18 cellular contexts compared by ENCODE assay signal in the genomic region with DNA sequence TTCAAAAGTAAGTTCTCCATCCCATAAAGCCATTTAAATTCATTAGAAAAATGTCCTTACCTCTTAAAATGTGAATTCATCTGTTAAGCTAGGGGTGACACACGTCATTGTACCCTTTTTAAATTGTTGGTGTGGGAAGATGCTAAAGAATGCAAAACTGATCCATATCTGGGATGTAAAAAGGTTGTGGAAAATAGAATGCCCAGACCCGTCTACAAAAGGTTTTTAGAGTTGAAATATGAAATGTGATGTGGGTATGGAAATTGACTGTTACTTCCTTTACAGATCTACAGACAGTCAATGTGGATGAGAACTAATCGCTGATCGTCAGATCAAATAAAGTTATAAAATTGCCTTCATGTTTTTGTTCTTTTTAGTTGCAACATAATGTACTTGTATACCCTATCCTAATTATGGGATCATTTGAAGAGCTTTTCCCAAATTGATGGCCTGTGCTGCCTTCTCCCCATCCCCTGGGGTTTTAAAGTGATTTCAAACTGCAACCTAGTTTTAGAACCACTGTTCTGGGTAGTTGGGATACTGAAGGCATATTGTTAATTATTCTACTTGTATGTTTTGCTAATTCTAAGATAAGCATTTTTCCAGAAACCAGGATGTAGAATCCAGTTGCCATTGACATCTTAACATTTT. TPM values are rescaled to one million over a fixed set of nuclear protein-coding genes. Genes with fewer than 3 reads are reported as not detected.
DNase-seq lines count a peak whose midpoint lies in the region; ATAC-seq and TF ChIP-seq lines count a peak whose summit lies in the region.
"Had no signal": no experiment of that assay in that cellular context is flagged by ENCODE, and none has a peak within 500 bp of the region (broad histone marks: within the 10 kb centered on the region; RNA-seq: fewer than 3 reads in every experiment).

No MANE protein-coding gene starts in this region.

- peaks cover 45% of the 10 kb centered on the region for H4K20me1 ChIP-seq in SK-N-SH (ENCODE audit: insufficient read depth)

- H3K4me3 Mint-ChIP-seq in activated T-helper 1 cell treated with anti-CD3 and anti-CD28 coated beads, Interleukin-12 subunit alpha, Interleukin-12 subunit beta, Interleukin-2, Interleukin-4 antibody, amounts not matched to agents 30 ng/mL and 10 ng/mL and 1 ng/mL, durations not matched to agents 14 hours and 24 hours and 36 hours = peak overlapping the region; percentile 100
- no peak overlapping the region for H3K4me3 Mint-ChIP-seq in naive thymus-derived CD4-positive, alpha-beta T cell

- H3K36me3 ChIP-seq in SK-N-SH (replicated peaks in 1 of 2; ENCODE audit: control insufficient read depth in 1 of 2, insufficient read depth in 2 of 2, low read length in 1 of 2) = peaks cover 61 to 68% of the 10 kb centered on the region in 2 experiments
- peaks cover 23 to 56% (median 28%) of the 10 kb centered on the region in 3 experiments for H3K36me3 ChIP-seq in naive thymus-derived CD4-positive, alpha-beta T cell (ENCODE audit: control insufficient read depth in 2 of 3, insufficient read depth in 3 of 3, low read length in 3 of 3)

- H3K9me3 ChIP-seq in SK-N-SH = no peaks in the 10 kb centered on the region
- no peaks in the 10 kb centered on the region for H3K9me3 ChIP-seq in naive thymus-derived CD4-positive, alpha-beta T cell (ENCODE audit: control insufficient read depth in 2 of 3, low read length in 3 of 3)
- H3K9me3 ChIP-seq: tibial nerve had no signal

- H3F3A ChIP-seq in SK-N-SH (replicated peaks; ENCODE audit: insufficient read depth) = peaks cover 63% of the 10 kb centered on the region

- TF ChIP-seq EP300 in SK-N-SH (IDR thresholded peaks at IDR 0.05; ENCODE audit: borderline replicate concordance in 1 of 2, low read depth in 1 of 2, low read length in 1 of 2) = no peak

- H3K4me2 ChIP-seq in SK-N-SH = peak overlapping the region; percentile 84; the same call in 1 of the 2 replicates

- DNase-seq in SK-N-SH = no peak
- DNase-seq in DMS114 treated with DMSO at 0.1 percent for 48 hours (lab: John Stamatoyannopoulos, UW; ENCODE audit: unreplicated experiment) = peak; percentile 33
- DNase-seq in activated T-helper 1 cell treated with anti-CD3 and anti-CD28 coated beads, Interleukin-12 subunit alpha, Interleukin-12 subunit beta, Interleukin-2, Interleukin-4 antibody, amounts not matched to agents 30 ng/mL and 10 ng/mL and 1 ng/mL, durations not matched to agents 14 hours and 24 hours and 36 hours (ENCODE audit: low spot score) = no peak
- DNase-seq in naive thymus-derived CD4-positive, alpha-beta T cell = no peak
- DNase-seq in central memory CD4-positive, alpha-beta T cell = no peak
- DNase-seq in substantia nigra (lab: John Stamatoyannopoulos, UW) = no peak
- DNase-seq in GM19238 (ENCODE audit: insufficient read length, low spot score) = no peak
- DNase-seq: activated CD4-positive, CD25-positive, alpha-beta regulatory T cell; anterior cingulate cortex; GOT3; NCI-H1417 treated with DMSO at 0.1 percent for 48 hours; NCI-H82; stimulated activated CD4-positive, alpha-beta T cell treated with anti-CD3 and anti-CD28 coated beads, Interleukin-4, amount 100 ng/mL, for 24 hours; stimulated activated CD8-positive, alpha-beta memory T cell treated with anti-CD3 and anti-CD28 coated beads, Interleukin-4, amount 100 ng/mL, for 48 hours had no signal

- no peak for ATAC-seq in SK-N-SH treated with all-trans-retinoic acid at 6 μM for 48 hours
- ATAC-seq in naive thymus-derived CD4-positive, alpha-beta T cell = no peak

- H2AFZ ChIP-seq in SK-N-SH (ENCODE audit: low read depth) = no peak overlapping the region
- H2AFZ ChIP-seq: parathyroid adenoma had no signal

- WGBS in SK-N-SH (ENCODE audit: low lambda C conversion rate) = 75% methylated on average over 4 of the region's 4 CpGs

- peaks cover 35% of the 10 kb centered on the region for H3K79me2 ChIP-seq in SK-N-SH (ENCODE audit: insufficient read depth)
- H3K79me2 ChIP-seq: parathyroid adenoma had no signal

- peaks cover 64% of the 10 kb centered on the region for H3K36me3 Mint-ChIP-seq in activated T-helper 1 cell treated with anti-CD3 and anti-CD28 coated beads, Interleukin-12 subunit alpha, Interleukin-12 subunit beta, Interleukin-2, Interleukin-4 antibody, amounts not matched to agents 30 ng/mL and 10 ng/mL and 1 ng/mL, durations not matched to agents 14 hours and 24 hours and 36 hours (ENCODE audit: low read depth)
- peaks cover 14 to 54% (median 37%) of the 10 kb centered on the region in 5 donors for H3K36me3 Mint-ChIP-seq in naive thymus-derived CD4-positive, alpha-beta T cell

- H3K4me1 Mint-ChIP-seq in activated T-helper 1 cell treated with anti-CD3 and anti-CD28 coated beads, Interleukin-12 subunit alpha, Interleukin-12 subunit beta, Interleukin-2, Interleukin-4 antibody, amounts not matched to agents 30 ng/mL and 10 ng/mL and 1 ng/mL, durations not matched to agents 14 hours and 24 hours and 36 hours (ENCODE audit: low read depth) = peaks cover 70% of the 10 kb centered on the region
- peaks cover 36 to 63% (median 53%) of the 10 kb centered on the region in 7 donors for H3K4me1 Mint-ChIP-seq in naive thymus-derived CD4-positive, alpha-beta T cell

- no peak overlapping the region for H3K9ac ChIP-seq in SK-N-SH
- H3K9ac ChIP-seq: parathyroid adenoma had no signal

- CTCF ChIA-PET in SK-N-SH (lab: Yijun Ruan, JAX) = interaction anchor here (0.8 to 10.3 kb wide), 3 partner anchors 30 to 400 kb away, joined by 4 to 57 read pairs (median 6); a partner anchor contains a TSS
- CTCF ChIA-PET in naive thymus-derived CD4-positive, alpha-beta T cell (lab: Charles Lee) = interaction anchor here (1.0 to 1.2 kb wide), 3 partner anchors 9 to 199 kb away, joined by 3 to 4 read pairs (median 4); no protein-coding TSS in a partner anchor

- H3K27ac Mint-ChIP-seq in activated T-helper 1 cell treated with anti-CD3 and anti-CD28 coated beads, Interleukin-12 subunit alpha, Interleukin-12 subunit beta, Interleukin-2, Interleukin-4 antibody, amounts not matched to agents 30 ng/mL and 10 ng/mL and 1 ng/mL, durations not matched to agents 14 hours and 24 hours and 36 hours = no peak overlapping the region
- peak overlapping the region in 5 of 9 donors; percentile 29 to 98 (median 34) for H3K27ac Mint-ChIP-seq in naive thymus-derived CD4-positive, alpha-beta T cell

- H3K9me2 ChIP-seq in SK-N-SH = no peaks in the 10 kb centered on the region

- peaks cover 11 to 24% of the 10 kb centered on the region in 2 experiments for H3K4me1 ChIP-seq in SK-N-SH (ENCODE audit: control insufficient read depth in 1 of 2, insufficient read depth in 2 of 2, low read depth in 1 of 2, low read length in 1 of 2)
- peaks cover 16 to 18% of the 10 kb centered on the region in 2 donors for H3K4me1 ChIP-seq in naive thymus-derived CD4-positive, alpha-beta T cell (ENCODE audit: control insufficient read depth in 2 of 2, insufficient read depth in 2 of 2, low read length in 2 of 2)

- peaks cover 5% of the 10 kb centered on the region for H3K9me3 Mint-ChIP-seq in activated T-helper 1 cell treated with anti-CD3 and anti-CD28 coated beads, Interleukin-12 subunit alpha, Interleukin-12 subunit beta, Interleukin-2, Interleukin-4 antibody, amounts not matched to agents 30 ng/mL and 10 ng/mL and 1 ng/mL, durations not matched to agents 14 hours and 24 hours and 36 hours
- peaks cover 0 to 3% (median 0%) of the 10 kb centered on the region in 11 donors for H3K9me3 Mint-ChIP-seq in naive thymus-derived CD4-positive, alpha-beta T cell

- TF ChIP-seq CTCF in SK-N-SH (IDR thresholded peaks at IDR 0.05) = no peak

- TF ChIP-seq RAD21 in SK-N-SH (IDR thresholded peaks at IDR 0.05; ENCODE audit: low read length) = no peak

- no peak overlapping the region for H3K4me3 ChIP-seq in SK-N-SH (ENCODE audit: low read depth in 2 of 2, low read length in 1 of 2)
- H3K4me3 ChIP-seq in naive thymus-derived CD4-positive, alpha-beta T cell (ENCODE audit: low read length) = no peak overlapping the region
- H3K4me3 ChIP-seq: tibial nerve had no signal

- intact Hi-C loops in activated T-helper 1 cell treated with anti-CD3 and anti-CD28 coated beads, Interleukin-12 subunit alpha, Interleukin-12 subunit beta, Interleukin-2, Interleukin-4 antibody, amounts not matched to agents 30 ng/mL and 10 ng/mL and 1 ng/mL, durations not matched to agents 14 hours and 24 hours and 36 hours (cut with micrococcal nuclease) = loop anchor here (10.0 kb wide), 2 partner anchors 829 to 1821 kb away; a partner anchor contains a TSS
- intact Hi-C loops in naive thymus-derived CD4-positive, alpha-beta T cell (cut with micrococcal nuclease) = loop anchor here in 1 of 2 donors (10.0 kb wide), 1 partner anchor 689 kb away; a partner anchor contains a TSS

- no peaks in the 10 kb centered on the region for H3K27me3 ChIP-seq in SK-N-SH (ENCODE audit: insufficient read depth)
- no peaks in the 10 kb centered on the region for H3K27me3 ChIP-seq in naive thymus-derived CD4-positive, alpha-beta T cell (ENCODE audit: control insufficient read depth in 2 of 2, insufficient read depth in 2 of 2, low read length in 2 of 2)
- H3K27me3 ChIP-seq: tibial nerve had no signal

- H3K27me3 Mint-ChIP-seq in activated T-helper 1 cell treated with anti-CD3 and anti-CD28 coated beads, Interleukin-12 subunit alpha, Interleukin-12 subunit beta, Interleukin-2, Interleukin-4 antibody, amounts not matched to agents 30 ng/mL and 10 ng/mL and 1 ng/mL, durations not matched to agents 14 hours and 24 hours and 36 hours (ENCODE audit: insufficient read depth) = no peaks in the 10 kb centered on the region
- H3K27me3 Mint-ChIP-seq in naive thymus-derived CD4-positive, alpha-beta T cell = no peaks in the 10 kb centered on the region

- POLR2A ChIA-PET in SK-N-SH (lab: Yijun Ruan, JAX) = interaction anchor here (0.6 kb wide), 1 partner anchor 104 kb away, joined by 3 read pairs; no protein-coding TSS in a partner anchor
- POLR2A ChIA-PET in naive thymus-derived CD4-positive, alpha-beta T cell (lab: Charles Lee) = interaction anchor here (0.6 to 1.2 kb wide), 3 partner anchors 203 to 374 kb away, joined by 3 to 5 read pairs (median 3); no protein-coding TSS in a partner anchor

- H3K27ac ChIP-seq in SK-N-SH (ENCODE audit: low read depth in 2 of 2, low read length in 1 of 2) = peak overlapping the region in 1 of 2 experiments; percentile 14; a peak in 1 of 4 replicates
- no peak overlapping the region for H3K27ac ChIP-seq in naive thymus-derived CD4-positive, alpha-beta T cell (ENCODE audit: low read depth, low read length)
- H3K27ac ChIP-seq in substantia nigra (ENCODE audit: low read depth, low read length, poor library complexity, severe bottlenecking) = no peak overlapping the region
- H3K27ac ChIP-seq: C4-2B, parathyroid adenoma, tibial nerve had no signal

TF ChIP-seq in SK-N-SH treated with all-trans-retinoic acid at 6 μM for 48 hours, 23 proteins besides CTCF, POLR2A, EP300 and RAD21 (continues in another document):
- no peak for TF ChIP-seq TCF4 (CRISPR knock-in tag; IDR thresholded peaks at IDR 0.05; ENCODE audit: borderline replicate concordance)

RNA-seq across cellular contexts. Expression of a gene that starts 4.1 kb away (rescaled TPM):
- 4,215 and 4,488 TPM in 2 replicates for polyA plus RNA-seq in SK-N-SH (2012; rRNA removed)
- polyA plus RNA-seq in SK-N-SH (2012; cell fraction: cytosol; rRNA removed) = 6,617 and 9,342 TPM in 2 replicates
- 1,034 and 1,501 TPM in 2 replicates for polyA plus RNA-seq in SK-N-SH (2012; cell fraction: nucleus; rRNA removed)
- 1,048 and 1,092 TPM in 2 replicates for total RNA-seq in activated T-helper 1 cell treated with anti-CD3 and anti-CD28 coated beads, Interleukin-12 subunit alpha, Interleukin-12 subunit beta, Interleukin-2, Interleukin-4 antibody, amounts not matched to agents 30 ng/mL and 10 ng/mL and 1 ng/mL, durations not matched to agents 14 hours and 24 hours and 36 hours
- total RNA-seq in naive thymus-derived CD4-positive, alpha-beta T cell = 1,000 to 10,000 TPM; 1,182 to 2,835 (median 2,548) TPM
- polyA plus RNA-seq in naive thymus-derived CD4-positive, alpha-beta T cell = 1,000 to 10,000 TPM; 6,467 to 8,686 TPM
